Comparison of ENCODE assay signal across 15 cellular contexts in the genomic region with DNA sequence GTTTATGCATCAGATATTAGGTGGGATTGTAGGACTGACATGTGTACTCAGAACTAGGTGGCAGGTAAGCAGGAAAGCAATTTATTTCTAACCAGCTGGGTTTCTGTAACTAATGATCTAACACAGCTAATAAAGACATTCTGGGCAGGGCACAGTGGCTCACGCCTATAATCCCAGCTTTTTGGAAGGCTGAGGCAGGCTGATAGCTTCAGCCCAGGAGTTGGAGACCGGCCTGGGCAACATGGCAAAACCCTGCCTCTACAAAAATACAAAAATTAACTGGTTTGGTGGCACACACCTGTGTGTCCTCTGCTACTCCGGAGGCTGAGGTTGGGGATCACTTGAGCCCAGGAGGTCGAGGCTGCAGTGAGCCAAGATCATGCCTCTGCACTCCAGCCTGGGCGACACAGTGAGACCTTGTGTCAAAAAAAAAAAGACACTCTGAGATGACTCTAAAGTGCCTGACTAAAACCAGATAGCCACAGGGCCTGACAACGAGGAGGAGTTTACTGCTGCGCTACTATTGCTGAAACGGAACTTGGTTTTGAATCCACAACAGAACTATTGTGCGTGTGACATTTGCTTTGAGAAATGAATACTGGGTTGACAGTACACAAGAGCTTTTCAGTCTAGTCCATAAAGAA. TPM values are rescaled to one million over a fixed set of nuclear protein-coding genes. Genes with fewer than 3 reads are reported as not detected.
DNase-seq lines count a peak whose midpoint lies in the region; ATAC-seq and TF ChIP-seq lines count a peak whose summit lies in the region.
"Had no signal": no experiment of that assay in that cellular context is flagged by ENCODE, and none has a peak within 500 bp of the region (broad histone marks: within the 10 kb centered on the region; RNA-seq: fewer than 3 reads in every experiment).

No MANE protein-coding gene starts in this region.

- H3K36me3 Mint-ChIP-seq in activated naive CD8-positive, alpha-beta T cell treated with anti-CD3 and anti-CD28 coated beads, Interleukin-2, amount 10 ng/mL, durations not matched to agents 7 days and 5 days: peaks cover 38% of the 10 kb centered on the region
- H3K36me3 Mint-ChIP-seq in natural killer cell: no peaks in the 10 kb centered on the region
- H3K36me3 Mint-ChIP-seq: brain had no signal

- peak; percentile 23 to 35 for DNase-seq in stimulated activated CD8-positive, alpha-beta memory T cell treated with anti-CD3 and anti-CD28 coated beads, Interleukin-15, amount 100 ng/mL, for 48 hours (ENCODE audit: low read depth in 2 of 2)
- no peak for DNase-seq in stimulated activated CD8-positive, alpha-beta memory T cell treated with anti-CD3 and anti-CD28 coated beads, Interleukin-4, amount 100 ng/mL, for 48 hours
- no peak for DNase-seq in activated naive CD8-positive, alpha-beta T cell treated with anti-CD3 and anti-CD28 coated beads, Interleukin-2, amount 10 ng/mL, durations not matched to agents 7 days and 5 days
- DNase-seq in natural killer cell (no peak), NCI-H2029 treated with DMSO at 0.1 percent for 48 hours (lab: John Stamatoyannopoulos, UW) (no peak), COLO668 (lab: John Stamatoyannopoulos, UW; ENCODE audit: unreplicated experiment) (no peak)
- DNase-seq: BE2C, EL, HCEC 1CT, NCI-H2171 had no signal

- TF ChIP-seq CTCF in natural killer cell (IDR thresholded peaks at IDR 0.05): no peak

- no peaks in the 10 kb centered on the region for H3K27me3 Mint-ChIP-seq in activated naive CD8-positive, alpha-beta T cell treated with anti-CD3 and anti-CD28 coated beads, Interleukin-2, amount 10 ng/mL, durations not matched to agents 7 days and 5 days
- H3K27me3 Mint-ChIP-seq in natural killer cell (ENCODE audit: low read depth in 2 of 2): no peaks in the 10 kb centered on the region
- H3K27me3 Mint-ChIP-seq: brain; stimulated activated memory B cell treated with anti-CD40 and anti-IgM and Interleukin-4, amounts not matched to agents 10 μg/mL and 1 μg/mL and 100 μg/mL, for 72 hours had no signal

- peak overlapping the region; percentile 54 for H3K27ac Mint-ChIP-seq in activated naive CD8-positive, alpha-beta T cell treated with anti-CD3 and anti-CD28 coated beads, Interleukin-2, amount 10 ng/mL, durations not matched to agents 7 days and 5 days
- peak overlapping the region; percentile 81 to 82 for H3K27ac Mint-ChIP-seq in natural killer cell
- H3K27ac Mint-ChIP-seq: brain; stimulated activated memory B cell treated with anti-CD40 and anti-IgM and Interleukin-4, amounts not matched to agents 10 μg/mL and 1 μg/mL and 100 μg/mL, for 72 hours had no signal

- intact Hi-C loops in natural killer cell (cut with micrococcal nuclease): loop anchor here (2.0 kb wide), 1 partner anchor 30 kb away; no protein-coding TSS in a partner anchor

- peak overlapping the region; percentile 63 for H3K4me3 Mint-ChIP-seq in activated naive CD8-positive, alpha-beta T cell treated with anti-CD3 and anti-CD28 coated beads, Interleukin-2, amount 10 ng/mL, durations not matched to agents 7 days and 5 days
- no peak overlapping the region for H3K4me3 Mint-ChIP-seq in natural killer cell
- H3K4me3 Mint-ChIP-seq: brain; stimulated activated memory B cell treated with anti-CD40 and anti-IgM and Interleukin-4, amounts not matched to agents 10 μg/mL and 1 μg/mL and 100 μg/mL, for 72 hours had no signal

- H3K9me3 Mint-ChIP-seq in activated naive CD8-positive, alpha-beta T cell treated with anti-CD3 and anti-CD28 coated beads, Interleukin-2, amount 10 ng/mL, durations not matched to agents 7 days and 5 days: peaks cover 2% of the 10 kb centered on the region
- no peaks in the 10 kb centered on the region for H3K9me3 Mint-ChIP-seq in natural killer cell
- H3K9me3 Mint-ChIP-seq: brain; stimulated activated memory B cell treated with anti-CD40 and anti-IgM and Interleukin-4, amounts not matched to agents 10 μg/mL and 1 μg/mL and 100 μg/mL, for 72 hours had no signal

- peak; percentile 89 for ATAC-seq in activated naive CD8-positive, alpha-beta T cell treated with anti-CD3 and anti-CD28 coated beads, Interleukin-2, amount 10 ng/mL, durations not matched to agents 7 days and 5 days (ENCODE audit: low read depth)
- peak; percentile 72 to 80 (median 77) for ATAC-seq in natural killer cell
- ATAC-seq in GM18502 (IDR thresholded peaks at IDR 0.05; ENCODE audit: poor library complexity, unreplicated experiment): no peak
- ATAC-seq in HG02571 (IDR thresholded peaks at IDR 0.05; ENCODE audit: unreplicated experiment): no peak
- ATAC-seq: left lobe of liver; stimulated activated memory B cell treated with anti-CD40 and anti-IgM and Interleukin-4, amounts not matched to agents 10 μg/mL and 1 μg/mL and 100 μg/mL, for 72 hours had no signal

- peaks cover 39% of the 10 kb centered on the region for H3K4me1 Mint-ChIP-seq in activated naive CD8-positive, alpha-beta T cell treated with anti-CD3 and anti-CD28 coated beads, Interleukin-2, amount 10 ng/mL, durations not matched to agents 7 days and 5 days
- H3K4me1 Mint-ChIP-seq in natural killer cell: peaks cover 54 to 58% of the 10 kb centered on the region in 2 donors

- POLR2A ChIA-PET in activated naive CD8-positive, alpha-beta T cell treated with anti-CD3 and anti-CD28 coated beads, Interleukin-2, amount 10 ng/mL, durations not matched to agents 7 days and 5 days (lab: Charles Lee): interaction anchor here (0.7 to 1.9 kb wide), 3 partner anchors 12 to 52 kb away, joined by 4 to 8 read pairs (median 5); no protein-coding TSS in a partner anchor

RNA-seq across cellular contexts. Expression of a gene that starts 29.2 kb away (rescaled TPM):
- 10 to 100 TPM; 48.9 to 53.1 TPM for total RNA-seq in activated naive CD8-positive, alpha-beta T cell treated with anti-CD3 and anti-CD28 coated beads, Interleukin-2, amount 10 ng/mL, durations not matched to agents 7 days and 5 days
- 10 to 100 TPM; 75.0 to 85.2 (median 82.0) TPM for total RNA-seq in natural killer cell

Comparison
In these comparisons a context has a peak if more than half of its experiments do, and no peak if none do; other contexts are left out.
1. DNase-seq: peak in stimulated activated CD8-positive, alpha-beta memory T cell treated with anti-CD3 and anti-CD28 coated beads, Interleukin-15, amount 100 ng/mL, for 48 hours (2 of 2); none in stimulated activated CD8-positive, alpha-beta memory T cell treated with anti-CD3 and anti-CD28 coated beads, Interleukin-4, amount 100 ng/mL, for 48 hours (single experiment), activated naive CD8-positive, alpha-beta T cell treated with anti-CD3 and anti-CD28 coated beads, Interleukin-2, amount 10 ng/mL, durations not matched to agents 7 days and 5 days (single experiment), natural killer cell (single experiment), NCI-H2029 treated with DMSO at 0.1 percent for 48 hours (single experiment) and COLO668 (single experiment).
2. ATAC-seq: peak in activated naive CD8-positive, alpha-beta T cell treated with anti-CD3 and anti-CD28 coated beads, Interleukin-2, amount 10 ng/mL, durations not matched to agents 7 days and 5 days (single experiment) and natural killer cell (3 of 3); none in GM18502 (single experiment) and HG02571 (single experiment).